ENCODE assay signal across 8 cellular contexts in genomic region chr2:86442642-86443005, GRCh38. TPM values are rescaled to one million over a fixed set of nuclear protein-coding genes. Genes with fewer than 3 reads are reported as not detected.
DNase-seq lines count a peak whose midpoint lies in the region; TF ChIP-seq lines count a peak whose summit lies in the region.

No MANE protein-coding gene starts in this region.

- no peak overlapping the region for H3K23ac ChIP-seq in trophoblast cell (ENCODE audit: low read length)

- peaks cover 6% of the 10 kb centered on the region in 2 experiments for H3K36me3 ChIP-seq in trophoblast cell (ENCODE audit: control insufficient read depth in 1 of 2, insufficient read depth in 2 of 2, low read length in 2 of 2)

- H3K9me3 Mint-ChIP-seq in type B pancreatic cell, result peaks cover 9% of the 10 kb centered on the region

- H3K27ac ChIP-seq in adipose tissue (ENCODE audit: low read depth, low read length) (peak overlapping the region; percentile 89), trophoblast cell (ENCODE audit: low read depth, low read length) (no peak overlapping the region)

- 0 to 2% (median 2%) methylated on average over 5 of the region's 5 CpGs for WGBS in adipose tissue, 3 donors
- WGBS in trophoblast cell (ENCODE audit: extremely low coverage, insufficient coverage, insufficient read length), result no CpG with 5 or more reads among the region's 5 CpGs

- H3K4me3 ChIP-seq in LNCaP clone FGC (ENCODE audit: low read depth, low read length) (peak overlapping the region; percentile 84), trophoblast cell (ENCODE audit: low read depth, low read length) (no peak overlapping the region)

- no peak overlapping the region for H3K18ac ChIP-seq in trophoblast cell (ENCODE audit: low read length)

- H3K27me3 Mint-ChIP-seq in type B pancreatic cell, result peaks cover 9% of the 10 kb centered on the region

- H2AK5ac ChIP-seq in trophoblast cell (ENCODE audit: low read length), result no peak overlapping the region

- intact Hi-C loops in cardiac septum (cut with DNase I), result no loop called here

- no peaks in the 10 kb centered on the region for H3K9me3 ChIP-seq in trophoblast cell (ENCODE audit: insufficient read depth, low read depth, low read length)

- H3K4me1 ChIP-seq in trophoblast cell (ENCODE audit: control insufficient read depth in 1 of 2, insufficient read depth in 2 of 2, low read length in 2 of 2), result peaks cover 0 to 6% of the 10 kb centered on the region in 2 experiments

- no peak overlapping the region for H3K4ac ChIP-seq in trophoblast cell (ENCODE audit: low read depth, low read length)

- H2BK5ac ChIP-seq in trophoblast cell (ENCODE audit: low read depth, low read length, poor library complexity), result no peak overlapping the region

- H2BK120ac ChIP-seq in trophoblast cell (ENCODE audit: insufficient read depth, low read length, poor library complexity), result no peak overlapping the region

- peaks cover 6% of the 10 kb centered on the region for H3K79me1 ChIP-seq in trophoblast cell (ENCODE audit: low read length)

- peak; percentile 89 for DNase-seq in ELR (ENCODE audit: low read depth)
- peak; percentile 82 for DNase-seq in H4 (ENCODE audit: low spot score)
- DNase-seq in LNCaP clone FGC (ENCODE audit: low read depth), result peak; percentile 85
- peak; percentile 76 to 91 for DNase-seq in SW 1271 (lab: John Stamatoyannopoulos, UW)
- peak; percentile 90 for DNase-seq in cardiac septum (ENCODE audit: low spot score)
- DNase-seq in trophoblast cell, result peak; percentile 83 to 84
- no peak for DNase-seq in type B pancreatic cell (ENCODE audit: extremely low spot score, unreplicated experiment)

- H4K12ac ChIP-seq in trophoblast cell (ENCODE audit: low read depth, low read length), result no peak overlapping the region

- H3K4me3 Mint-ChIP-seq in type B pancreatic cell, result peak overlapping the region; percentile 96

- H3K14ac ChIP-seq in trophoblast cell (ENCODE audit: low read length), result no peak overlapping the region

- no peaks in the 10 kb centered on the region for H3K27me3 ChIP-seq in trophoblast cell (ENCODE audit: insufficient read depth, low read length)

- H3K27ac Mint-ChIP-seq in type B pancreatic cell, result peak overlapping the region; percentile 96

- peaks cover 41% of the 10 kb centered on the region for H3K36me3 Mint-ChIP-seq in type B pancreatic cell

- H2BK12ac ChIP-seq in trophoblast cell (ENCODE audit: low read length), result no peak overlapping the region

- H3K9ac ChIP-seq in trophoblast cell (ENCODE audit: low read length), result no peak overlapping the region

- H4K8ac ChIP-seq in trophoblast cell (ENCODE audit: low read depth, low read length), result no peak overlapping the region

- peaks cover 37% of the 10 kb centered on the region for H3K4me1 Mint-ChIP-seq in type B pancreatic cell (ENCODE audit: unreplicated experiment)

- H3K79me2 ChIP-seq in trophoblast cell (ENCODE audit: control insufficient read depth, insufficient read depth, low read length, poor library complexity), result peaks cover 4% of the 10 kb centered on the region

- no peak overlapping the region for H2AFZ ChIP-seq in trophoblast cell (ENCODE audit: insufficient read depth, low read length, poor library complexity)

- no peak overlapping the region for H4K91ac ChIP-seq in trophoblast cell (ENCODE audit: low read depth, low read length)

- no peak for TF ChIP-seq CTCF in LNCaP clone FGC (IDR thresholded peaks at IDR 0.05; ENCODE audit: control insufficient read depth, extremely low read depth, insufficient read depth)
- peak; percentile 37 for TF ChIP-seq CTCF in type B pancreatic cell (conservative IDR thresholded peaks at IDR 0.05)

- H3K4me2 ChIP-seq in trophoblast cell (ENCODE audit: low read length), result peak overlapping the region; percentile 90

RNA-seq across cellular contexts. Expression of gene KDM3A, which starts 1.5 kb away (rescaled TPM):
- 8.3 and 10.8 TPM in 2 replicates for total RNA-seq in H4 (2014; rRNA removed; shearing (Covaris generic))
- 10 to 100 TPM; 10.3 to 15.1 (median 14.6) TPM for polyA plus RNA-seq in adipose tissue
- total RNA-seq in cardiac septum, result 41.6 TPM
- 30.3 and 30.5 TPM in 2 replicates for polyA plus RNA-seq in trophoblast cell (2013)
- 67.9 and 68.1 TPM in 2 replicates for total RNA-seq in type B pancreatic cell (ENCODE audit: low replicate concordance)
